ENCODE assay signal across 23 cellular contexts in genomic region chr2:150214626-150215025, GRCh38.
DNase-seq lines count a peak whose midpoint lies in the region; ATAC-seq and TF ChIP-seq lines count a peak whose summit lies in the region.
"Had no signal": no experiment of that assay in that cellular context is flagged by ENCODE, and none has a peak within 500 bp of the region (broad histone marks: within the 10 kb centered on the region; RNA-seq: fewer than 3 reads in every experiment).

No MANE protein-coding gene starts in this region.

- DNase-seq in DMS153 (lab: John Stamatoyannopoulos, UW) (peak; percentile 41), DMS153 treated with DMSO at 0.1 percent for 48 hours (lab: John Stamatoyannopoulos, UW; ENCODE audit: unreplicated experiment) (no peak), choroid plexus epithelial cell (ENCODE audit: low read depth) (peak; percentile 36), left lung (no peak), transverse colon (peak; percentile 17), SIG-M5 treated with dmso at 0.1 percent for 504 hours (lab: John Stamatoyannopoulos, UW; ENCODE audit: unreplicated experiment) (no peak), tibial nerve (ENCODE audit: low spot score in 2 of 2) (no peak), HuH-7.5 (ENCODE audit: low spot score) (no peak)
- DNase-seq: activated B cell treated with CpG ODN at 0.5 μM for 24 hours; activated CD4-positive, alpha-beta memory T cell treated with anti-CD3 and anti-CD28 coated beads, Interleukin-2, amount 10 ng/mL, durations not matched to agents 7 days and 5 days; activated effector memory CD4-positive, alpha-beta T cell treated with Interleukin-2 at 50 U/mL for 16 hours; brain microvascular endothelial cell; CD4-positive, alpha-beta memory T cell; DND-41; midbrain; NCI-H510A treated with DMSO at 0.1 percent for 48 hours; posterior cingulate gyrus; stimulated activated CD4-positive, alpha-beta T cell treated with anti-CD3 and anti-CD28 coated beads, Interleukin-1b, Interleukin-23, amount 100 ng/mL, for 48 hours; T1000; testis had no signal

- 0 to 17% methylated on average over 1 of the region's 1 CpG for WGBS in transverse colon (ENCODE audit: low coverage in 1 of 2), 2 donors
- 36 to 50% methylated on average over 1 of the region's 1 CpG for WGBS in tibial nerve, 2 donors

- H3K4me1 ChIP-seq in left lung: no peaks in the 10 kb centered on the region
- H3K4me1 ChIP-seq in transverse colon: peaks cover 0 to 39% (median 5%) of the 10 kb centered on the region in 4 donors
- H3K4me1 ChIP-seq in tibial nerve: no peaks in the 10 kb centered on the region
- H3K4me1 ChIP-seq: testis had no signal

- H3K27ac ChIP-seq in left lung (no peak overlapping the region), transverse colon (peak overlapping the region; percentile 55 to 59 (median 58)), tibial nerve (no peak overlapping the region)
- H3K27ac ChIP-seq: 22Rv1, brain microvascular endothelial cell, coronary artery, testis had no signal

- no peaks in the 10 kb centered on the region for H3K36me3 ChIP-seq in left lung
- H3K36me3 ChIP-seq in transverse colon: no peaks in the 10 kb centered on the region
- no peaks in the 10 kb centered on the region for H3K36me3 ChIP-seq in tibial nerve
- H3K36me3 ChIP-seq: brain microvascular endothelial cell had no signal

- TF ChIP-seq CTCF in choroid plexus epithelial cell (conservative IDR thresholded peaks at IDR 0.05; ENCODE audit: low read depth, low read length): no peak
- TF ChIP-seq CTCF in left lung (IDR thresholded peaks at IDR 0.05): no peak
- TF ChIP-seq CTCF in transverse colon (IDR thresholded peaks at IDR 0.05): no peak
- TF ChIP-seq CTCF in tibial nerve (IDR thresholded peaks at IDR 0.05): no peak

- intact Hi-C loops in left lung (cut with DNase I) (no loop called here), transverse colon (cut with DNase I; ENCODE audit: low total_unique reads) (no loop called here)

- in situ Hi-C loops in transverse colon (cut with MboI; ENCODE audit: low pct_ligation_motif_present in 1 of 4, low pct_unique_long_range_greater_than_20kb in 1 of 4, low sequenced_read_pairs in 3 of 4): no loop called here

- H3K27me3 ChIP-seq in left lung: no peaks in the 10 kb centered on the region
- H3K27me3 ChIP-seq in transverse colon: no peaks in the 10 kb centered on the region
- no peaks in the 10 kb centered on the region for H3K27me3 ChIP-seq in tibial nerve
- H3K27me3 ChIP-seq: brain microvascular endothelial cell, testis had no signal

- no peaks in the 10 kb centered on the region for H3K9me3 ChIP-seq in left lung
- no peaks in the 10 kb centered on the region for H3K9me3 ChIP-seq in transverse colon
- H3K9me3 ChIP-seq in tibial nerve: no peaks in the 10 kb centered on the region
- H3K9me3 ChIP-seq: testis had no signal

- H3K4me3 ChIP-seq in choroid plexus epithelial cell (ENCODE audit: low read depth, low read length) (no peak overlapping the region), left lung (no peak overlapping the region), transverse colon (no peak overlapping the region), tibial nerve (no peak overlapping the region)
- H3K4me3 ChIP-seq: coronary artery, testis had no signal

- TF ChIP-seq EP300 in transverse colon (IDR thresholded peaks at IDR 0.05; ENCODE audit: low read depth) (no peak), tibial nerve (IDR thresholded peaks at IDR 0.05) (no peak)

- TF ChIP-seq POLR2A in transverse colon (IDR thresholded peaks at IDR 0.05) (no peak), tibial nerve (IDR thresholded peaks at IDR 0.05) (no peak)

- peak; percentile 65 for ATAC-seq in left lung
- ATAC-seq: stimulated activated memory B cell treated with anti-CD40 and anti-IgM and Interleukin-4, amounts not matched to agents 10 μg/mL and 1 μg/mL and 100 μg/mL, for 72 hours had no signal

Comparison
In these comparisons a context has a peak if more than half of its experiments do, and no peak if none do; other contexts are left out.
1. DNase-seq: peak in DMS153 (single experiment), choroid plexus epithelial cell (single experiment) and transverse colon (single experiment); none in DMS153 treated with DMSO at 0.1 percent for 48 hours (single experiment), left lung (0 of 2), SIG-M5 treated with dmso at 0.1 percent for 504 hours (single experiment), tibial nerve (0 of 2) and HuH-7.5 (single experiment).
2. H3K27ac ChIP-seq: peak in transverse colon (4 of 4); none in left lung (0 of 2) and tibial nerve (0 of 4).